18 cellular contexts compared by ENCODE assay signal in the genomic region with DNA sequence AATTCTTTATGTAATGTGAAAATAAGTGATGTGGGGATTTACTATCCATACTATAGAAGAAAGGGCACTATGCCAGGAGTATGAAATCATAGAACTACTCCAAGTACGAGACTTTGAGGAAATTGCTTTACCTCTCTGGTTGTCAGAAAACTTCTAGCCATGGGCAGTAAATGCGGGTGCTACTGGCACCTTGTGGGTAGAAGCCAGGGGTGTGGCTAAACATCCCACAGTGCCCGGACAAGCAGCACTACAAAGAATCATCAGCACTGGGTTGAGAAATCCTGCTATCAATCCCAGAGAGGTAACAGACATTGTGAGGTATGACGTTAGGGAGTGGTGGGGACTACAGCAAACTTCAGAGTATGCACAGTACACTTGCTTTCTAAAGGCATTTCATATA.
"Had no signal": no experiment of that assay in that cellular context is flagged by ENCODE, and none has a peak within 500 bp of the region (broad histone marks: within the 10 kb centered on the region; RNA-seq: fewer than 3 reads in every experiment).

No MANE protein-coding gene starts in this region.

- H3K27ac ChIP-seq: breast epithelium, epithelial cell of prostate, right lobe of liver, upper lobe of right lung had no signal

- H3K4me3 ChIP-seq: breast epithelium, right lobe of liver, upper lobe of right lung had no signal

- FAIRE-seq: kidney, small intestine had no signal

- H3K36me3 ChIP-seq: breast epithelium, right lobe of liver, upper lobe of right lung had no signal

- DNase-seq: activated CD4-positive, alpha-beta T cell treated with anti-CD3 and anti-CD28 coated beads, Interleukin-2, amount 10 ng/mL, durations not matched to agents 7 days and 5 days; activated CD4-positive, CD25-positive, alpha-beta regulatory T cell treated with anti-CD3 and anti-CD28 coated beads, Interleukin-2, amount 50 U/mL, for 72 hours; activated CD8-positive, alpha-beta memory T cell treated with anti-CD3 and anti-CD28 coated beads, Interleukin-2, amount 10 ng/mL, durations not matched to agents 7 days and 5 days; activated CD8-positive, alpha-beta T cell treated with anti-CD3 and anti-CD28 coated beads, Interleukin-2, amount 10 ng/mL, durations not matched to agents 7 days and 5 days; activated T-cell treated with anti-CD3 and anti-CD28 coated beads, Interleukin-2, amount 50 U/mL, for 48 hours; effector CD4-positive, alpha-beta T cell; hypothalamus; immature natural killer cell; kidney; left colon; natural killer cell; right lobe of liver; small intestine; stimulated activated CD4-positive, alpha-beta T cell treated with anti-CD3 and anti-CD28 coated beads, Interleukin-4, amount 100 ng/mL, for 24 hours; T-helper 17 cell; upper lobe of right lung had no signal

- H3K4me1 ChIP-seq: breast epithelium, right lobe of liver, upper lobe of right lung had no signal

- H3K27me3 ChIP-seq: breast epithelium, right lobe of liver, upper lobe of right lung had no signal

- H3K9me3 ChIP-seq: right lobe of liver, upper lobe of right lung had no signal
